1 cellular context compared by ENCODE assay signal in genomic region chr10:44977287-44978212, GRCh38.
TF ChIP-seq lines count a peak whose summit lies in the region.

No MANE protein-coding gene starts in this region.

TF ChIP-seq in HepG2, 621 proteins besides CTCF, POLR2A, EP300 and RAD21 (continued from another document and continues in another):
- TF ChIP-seq ZMAT3 (CRISPR knock-in tag; conservative IDR thresholded peaks at IDR 0.05) (peak; percentile 52), GLI4 (CRISPR knock-in tag; IDR thresholded peaks at IDR 0.05; ENCODE audit: borderline replicate concordance) (no peak), ELF1 (CRISPR knock-in tag; IDR thresholded peaks at IDR 0.05) (no peak), PLRG1 (conservative IDR thresholded peaks at IDR 0.05) (no peak), NFAT5 (CRISPR knock-in tag; IDR thresholded peaks at IDR 0.05) (no peak), MAF1 (CRISPR knock-in tag; IDR thresholded peaks at IDR 0.05; ENCODE audit: borderline replicate concordance) (no peak), ZNF83 (CRISPR knock-in tag; IDR thresholded peaks at IDR 0.05; ENCODE audit: borderline replicate concordance) (peak; percentile 3; the same call in 1 of the 2 replicates), TRIM24 (CRISPR knock-in tag; IDR thresholded peaks at IDR 0.05) (no peak), ZNF724P (CRISPR knock-in tag; IDR thresholded peaks at IDR 0.05; ENCODE audit: borderline replicate concordance) (peak; percentile 89), AKAP8 (CRISPR knock-in tag; IDR thresholded peaks at IDR 0.05) (no peak), POLR2G (IDR thresholded peaks at IDR 0.05; ENCODE audit: low read depth, low read length) (peak; percentile 45; the same call in 1 of the 2 replicates), DMAP1 (CRISPR knock-in tag; IDR thresholded peaks at IDR 0.05) (0 out of 2 replicates have a peak, but pooled peaks have one; percentile 22), ZNF326 (CRISPR knock-in tag; IDR thresholded peaks at IDR 0.05; ENCODE audit: borderline replicate concordance) (no peak; the same call in 1 of the 2 replicates), ZNF264 (CRISPR knock-in tag; IDR thresholded peaks at IDR 0.05) (peak; percentile 32; the same call in 1 of the 2 replicates), SP140L (CRISPR knock-in tag; IDR thresholded peaks at IDR 0.05; ENCODE audit: borderline replicate concordance) (no peak), NFE2L2 (IDR thresholded peaks at IDR 0.05; ENCODE audit: low read length) (no peak), XBP1 (CRISPR knock-in tag; IDR thresholded peaks at IDR 0.05) (no peak), ZMAT5 (CRISPR knock-in tag; IDR thresholded peaks at IDR 0.05; ENCODE audit: borderline replicate concordance, low read depth) (no peak), CENPT (CRISPR knock-in tag; IDR thresholded peaks at IDR 0.05; ENCODE audit: low read depth) (no peak), ZNF468 (CRISPR knock-in tag; IDR thresholded peaks at IDR 0.05) (no peak), SNAPC4 (CRISPR knock-in tag; IDR thresholded peaks at IDR 0.05) (no peak; the same call in none of the 2 replicates), ZNF17 (CRISPR knock-in tag; IDR thresholded peaks at IDR 0.05) (no peak), HHEX (CRISPR knock-in tag; IDR thresholded peaks at IDR 0.05) (no peak), ZFAT (CRISPR knock-in tag; conservative IDR thresholded peaks at IDR 0.05) (0 out of 2 replicates have a peak, but pooled peaks have one; percentile 27), TARDBP (CRISPR knock-in tag; IDR thresholded peaks at IDR 0.05) (no peak), ZNF446 (CRISPR knock-in tag; IDR thresholded peaks at IDR 0.05) (no peak), AGO2 (optimal IDR thresholded peaks at IDR 0.05; ENCODE audit: low read depth, low read length) (peak; percentile 100), PHB2 (IDR thresholded peaks at IDR 0.05; ENCODE audit: partially characterized antibody) (no peak), EED (CRISPR knock-in tag; IDR thresholded peaks at IDR 0.05) (peak; percentile 76; the same call in 1 of the 2 replicates), ZNF674 (CRISPR knock-in tag; IDR thresholded peaks at IDR 0.05; ENCODE audit: low read depth) (peak; percentile 93; the same call in 1 of the 2 replicates), MTA3 (CRISPR knock-in tag; IDR thresholded peaks at IDR 0.05) (no peak), CCAR2 (optimal IDR thresholded peaks at IDR 0.05; ENCODE audit: low read depth, low read length) (no peak), SRY (CRISPR knock-in tag; IDR thresholded peaks at IDR 0.05) (no peak; the same call in none of the 2 replicates), IKZF1 (IDR thresholded peaks at IDR 0.05) (no peak), TEAD3 (CRISPR knock-in tag; optimal IDR thresholded peaks at IDR 0.05; ENCODE audit: borderline replicate concordance) (no peak), CHCHD3 (CRISPR knock-in tag; IDR thresholded peaks at IDR 0.05) (peak; percentile 93), JUN (CRISPR knock-in tag; IDR thresholded peaks at IDR 0.05) (no peak), ZBTB14 (CRISPR knock-in tag; IDR thresholded peaks at IDR 0.05) (no peak), IRX3 (CRISPR knock-in tag; IDR thresholded peaks at IDR 0.05; ENCODE audit: borderline replicate concordance, low read depth) (no peak), RFX3 (CRISPR knock-in tag; IDR thresholded peaks at IDR 0.05) (no peak), MZF1 (CRISPR knock-in tag; IDR thresholded peaks at IDR 0.05; ENCODE audit: borderline replicate concordance) (0 out of 2 replicates have a peak, but pooled peaks have one; percentile 49), U2AF1 (optimal IDR thresholded peaks at IDR 0.05; ENCODE audit: low read depth, low read length) (no peak), ZNF720 (CRISPR knock-in tag; IDR thresholded peaks at IDR 0.05) (no peak), CCDC6 (CRISPR knock-in tag; IDR thresholded peaks at IDR 0.05) (peak; percentile 53; the same call in 1 of the 2 replicates), ZNF12 (CRISPR knock-in tag; IDR thresholded peaks at IDR 0.05) (peak; percentile 6; the same call in 1 of the 2 replicates), ZKSCAN5 (CRISPR knock-in tag; IDR thresholded peaks at IDR 0.05) (no peak), MBD4 (IDR thresholded peaks at IDR 0.05; ENCODE audit: borderline replicate concordance, low read length) (no peak), FUBP1 (CRISPR knock-in tag; IDR thresholded peaks at IDR 0.05; ENCODE audit: borderline replicate concordance) (peak; percentile 85; the same call in 1 of the 2 replicates), E2F2 (CRISPR knock-in tag; IDR thresholded peaks at IDR 0.05; ENCODE audit: borderline replicate concordance) (no peak; the same call in 1 of the 2 replicates), ATF5 (CRISPR knock-in tag; IDR thresholded peaks at IDR 0.05; ENCODE audit: low read depth) (no peak), RCOR2 (CRISPR knock-in tag; IDR thresholded peaks at IDR 0.05) (no peak), KLF6 (CRISPR knock-in tag; IDR thresholded peaks at IDR 0.05) (0 out of 2 replicates have a peak, but pooled peaks have one; percentile 43), MYPOP (CRISPR knock-in tag; IDR thresholded peaks at IDR 0.05) (no peak), DDIT3 (CRISPR knock-in tag; IDR thresholded peaks at IDR 0.05) (no peak), SAFB2 (CRISPR knock-in tag; IDR thresholded peaks at IDR 0.05; ENCODE audit: borderline replicate concordance, low read depth) (no peak), ZEB1 (IDR thresholded peaks at IDR 0.05; ENCODE audit: insufficient replicate concordance, low read depth) (no peak), MXI1 (IDR thresholded peaks at IDR 0.05; ENCODE audit: borderline replicate concordance, low read depth, low read length) (no peak), ZFP36L1 (CRISPR knock-in tag; IDR thresholded peaks at IDR 0.05) (no peak)
